Comparison of ENCODE assay signal across 9 cellular contexts in the genomic region with DNA sequence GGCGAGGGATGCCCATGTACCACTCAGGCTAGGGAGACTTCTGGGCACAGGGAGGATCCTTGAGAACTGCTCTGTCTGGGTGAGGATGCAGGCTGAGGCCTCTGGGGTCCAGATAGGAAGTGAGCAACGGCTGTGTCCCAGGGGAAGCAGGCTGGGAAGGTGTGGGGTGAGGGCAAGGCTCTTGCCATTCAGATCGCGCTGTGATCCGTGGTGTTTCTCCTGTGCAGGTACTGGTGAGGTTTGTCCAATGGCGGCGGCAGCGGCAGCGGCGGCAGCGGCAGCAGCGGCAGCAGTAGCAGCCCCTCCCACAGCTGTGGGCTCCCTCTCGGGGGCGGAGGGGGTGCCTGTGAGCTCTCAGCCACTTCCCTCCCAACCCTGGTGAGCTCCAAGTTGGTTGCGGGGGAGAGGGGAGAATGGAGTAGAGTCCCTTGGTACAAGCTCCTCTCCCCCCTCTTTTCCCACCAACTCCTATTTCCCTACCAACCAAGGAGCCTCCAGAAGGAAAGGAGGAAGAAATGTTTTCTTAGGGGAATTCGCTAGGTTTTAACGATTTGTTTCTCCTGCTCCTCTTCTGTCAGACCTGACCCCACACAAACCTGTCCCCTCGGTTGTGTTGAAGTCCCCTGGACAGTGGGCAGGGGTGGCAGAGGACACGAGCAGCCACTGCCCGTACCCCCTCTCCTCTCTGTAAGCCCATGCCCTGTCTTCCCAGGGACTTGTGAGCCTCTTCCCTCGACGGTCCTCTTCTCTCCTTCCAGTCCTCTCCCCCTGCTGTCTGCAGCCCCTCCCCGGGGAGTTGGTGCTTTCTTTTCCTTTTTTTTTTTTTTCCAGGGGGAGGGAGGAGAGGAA. TPM values are rescaled to one million over a fixed set of nuclear protein-coding genes. Genes with fewer than 3 reads are reported as not detected.
DNase-seq lines count a peak whose midpoint lies in the region; ATAC-seq, FAIRE-seq and TF ChIP-seq lines count a peak whose summit lies in the region.
"Had no signal": no experiment of that assay in that cellular context is flagged by ENCODE, and none has a peak within 500 bp of the region (broad histone marks: within the 10 kb centered on the region; RNA-seq: fewer than 3 reads in every experiment).

No MANE protein-coding gene starts in this region.

- ATAC-seq in GM12878: no peak
- ATAC-seq in HG03139 (IDR thresholded peaks at IDR 0.05; ENCODE audit: unreplicated experiment): no peak
- ATAC-seq in HG02973 (IDR thresholded peaks at IDR 0.05; ENCODE audit: unreplicated experiment): no peak

- H3K9me2 ChIP-seq in DOHH2 (replicated peaks; ENCODE audit: control insufficient read depth, low read length): no peaks in the 10 kb centered on the region

- intact Hi-C loops in GM12878 (cut with micrococcal nuclease; ENCODE audit: unreplicated experiment): loop anchor here (5.0 kb wide), 1 partner anchor 108 kb away; no protein-coding TSS in a partner anchor

- no peak overlapping the region for H2AFZ ChIP-seq in GM12878 (ENCODE audit: control insufficient read depth, low read depth, low read length)

- POLR2A ChIA-PET in GM12878 (lab: Charles Lee): interaction anchor here (0.8 to 1.5 kb wide), 5 partner anchors 8 to 67 kb away, joined by 3 to 6 read pairs (median 4); a partner anchor contains a TSS

- H3K79me2 ChIP-seq in DOHH2 (ENCODE audit: control insufficient read depth, low read length): peaks cover 28% of the 10 kb centered on the region
- H3K79me2 ChIP-seq in GM12878 (ENCODE audit: control insufficient read depth, insufficient read depth, low read length): peaks cover 28% of the 10 kb centered on the region

- H3K4me3 ChIP-seq in DOHH2 (ENCODE audit: low read length) (peak overlapping the region; percentile 97), NT2/D1 (ENCODE audit: insufficient read length, low read depth) (peak overlapping the region; percentile 100), GM12878 (peak overlapping the region; percentile 85; the same call in 1 of the 2 replicates)

- no peak for TF ChIP-seq RAD21 in GM12878 (IDR thresholded peaks at IDR 0.05; ENCODE audit: insufficient read depth, low read depth, low read length)

- peaks cover 70% of the 10 kb centered on the region for H3K4me1 ChIP-seq in DOHH2 (ENCODE audit: control insufficient read depth, low read length)
- H3K4me1 ChIP-seq in NT2/D1 (ENCODE audit: insufficient read depth, insufficient read length): peaks cover 29% of the 10 kb centered on the region
- peaks cover 27% of the 10 kb centered on the region for H3K4me1 ChIP-seq in GM12878 (ENCODE audit: control insufficient read depth, insufficient read depth, low read length)

- H3K4me2 ChIP-seq in DOHH2 (ENCODE audit: low read length) (peak overlapping the region; percentile 97), GM12878 (ENCODE audit: control insufficient read depth, insufficient read depth) (peak overlapping the region; percentile 99)

- no peak overlapping the region for H3K27ac ChIP-seq in DOHH2 (ENCODE audit: low read depth, low read length)
- peak overlapping the region; percentile 1; the same call in 1 of the 2 replicates for H3K27ac ChIP-seq in GM12878 (ENCODE audit: control insufficient read depth, insufficient read depth)

- peaks cover 24% of the 10 kb centered on the region for H4K20me1 ChIP-seq in DOHH2 (ENCODE audit: control insufficient read depth, insufficient read depth, low read depth, low read length)
- H4K20me1 ChIP-seq in GM12878 (ENCODE audit: control insufficient read depth, insufficient read depth): no peaks in the 10 kb centered on the region

- DNase-seq in NT2/D1 (ENCODE audit: low read depth, low spot score): no peak
- DNase-seq in GM12878 (ENCODE audit: low read depth, low spot score): no peak
- DNase-seq in myocyte (ENCODE audit: low read depth): peak; percentile 7
- DNase-seq in T1000 (lab: John Stamatoyannopoulos, UW): no peak
- DNase-seq in NCI-H1436 (lab: John Stamatoyannopoulos, UW): no peak

- RAD21 ChIA-PET in GM12878 (lab: Charles Lee; ENCODE audit: unreplicated experiment): interaction anchor here (0.6 to 1.0 kb wide), 2 partner anchors 16 to 38 kb away, joined by 3 to 4 read pairs; no protein-coding TSS in a partner anchor

- no peak for TF ChIP-seq EP300 in GM12878 (IDR thresholded peaks at IDR 0.05; ENCODE audit: borderline replicate concordance in 1 of 2, control insufficient read depth in 1 of 2, low read depth in 2 of 2, low read length in 2 of 2)

- TF ChIP-seq CTCF in DOHH2 (IDR thresholded peaks at IDR 0.05; ENCODE audit: low read depth, low read length, poor library complexity, severe bottlenecking): no peak
- TF ChIP-seq CTCF in GM12878 (IDR thresholded peaks at IDR 0.05 in 2 of 3, conservative IDR thresholded peaks at IDR 0.05 in 1 of 3; ENCODE audit: control insufficient read depth in 2 of 3, extremely low read depth in 1 of 3, insufficient read depth in 1 of 3, low read depth in 3 of 3, low read length in 3 of 3): no peak

- SMC1A ChIA-PET in GM12878 (lab: Charles Lee; ENCODE audit: uncharacterized antibody, unreplicated experiment): interaction anchor here (1.4 to 2.1 kb wide), 3 partner anchors 12 to 78 kb away, joined by 4 to 5 read pairs (median 4); no protein-coding TSS in a partner anchor

- no peak for FAIRE-seq in GM12878 (lab: Jason Lieb, UNC)

- H3K9me3 ChIP-seq in DOHH2 (ENCODE audit: control insufficient read depth, insufficient read depth, low read length) (no peaks in the 10 kb centered on the region), NT2/D1 (ENCODE audit: insufficient read depth, low read length) (no peaks in the 10 kb centered on the region), GM12878 (replicated peaks; ENCODE audit: control insufficient read depth, insufficient read depth, low read length) (no peaks in the 10 kb centered on the region)
- H3K9me3 ChIP-seq: neutrophil had no signal

- in situ Hi-C loops in GM12878 (cut with MboI): no loop called here

- H3K9ac ChIP-seq in NT2/D1 (ENCODE audit: insufficient read length, low read depth) (peak overlapping the region; percentile 100), GM12878 (ENCODE audit: control insufficient read depth, insufficient read depth, low read length) (0 out of 2 replicates have a peak overlapping the region, but pooled peaks have one; percentile 22)

- BruUV-seq in GM12878 (replicated peaks; lab: Mats Ljungman, UMichigan): no TSS peak

- H3K36me3 ChIP-seq in DOHH2 (ENCODE audit: control insufficient read depth, low read length) (peaks cover 40% of the 10 kb centered on the region), NT2/D1 (ENCODE audit: insufficient read depth, insufficient read length, low read length) (peaks cover 35% of the 10 kb centered on the region), GM12878 (ENCODE audit: control insufficient read depth in 2 of 2, insufficient read depth in 2 of 2, low read length in 1 of 2) (peaks cover 7 to 13% of the 10 kb centered on the region in 2 experiments; a peak in 2 of 4 replicates)

- WGBS in GM12878 (ENCODE audit: insufficient coverage, insufficient replicate concordance, low lambda C conversion rate, missing lambda C conversion rate): 54% methylated on average over 23 of the region's 23 CpGs

- TF ChIP-seq POLR2A in GM12878 (IDR thresholded peaks at IDR 0.05; ENCODE audit: low read depth, low read length): 0 out of 2 replicates have a peak, but pooled peaks have one; percentile 22

- H3K27me3 ChIP-seq in DOHH2 (ENCODE audit: control insufficient read depth, low read length) (no peaks in the 10 kb centered on the region), NT2/D1 (ENCODE audit: insufficient read depth, insufficient read length) (no peaks in the 10 kb centered on the region), GM12878 (replicated peaks in 1 of 2; ENCODE audit: control insufficient read depth in 2 of 2, insufficient read depth in 2 of 2, low read length in 1 of 2) (no peaks in the 10 kb centered on the region)

- CTCF ChIA-PET in GM12878 (lab: Yijun Ruan, JAX): interaction anchor here (0.6 to 1.1 kb wide), 3 partner anchors 10 to 222 kb away, joined by 3 to 4 read pairs (median 3); a partner anchor contains a TSS

- peaks cover 13% of the 10 kb centered on the region for H3F3A ChIP-seq in DOHH2 (ENCODE audit: control insufficient read depth, insufficient read depth)

RNA-seq across cellular contexts. Expression of a gene that starts 1.9 kb away (rescaled TPM):
- total RNA-seq in GM12878 (2013; cell fraction: nucleolus; rRNA removed): 3.0 and 3.8 TPM in 2 replicates
- total RNA-seq in GM12878 (2014; rRNA removed) (not detected in 2 replicates), GM12878 (2014; rRNA removed; fragmentation: Illumina TruSeq; extraction: Trizol) (0.09 TPM in 1 of 2 replicates, not detected in the other), GM12878 (2021) (0.35 and 0.49 TPM in 2 replicates), myocyte (0.83 and 3.1 TPM in 2 replicates)
- polyA plus RNA-seq in GM12878 (2011; ENCODE audit: low read depth): 0.13 TPM
- polyA plus RNA-seq in GM12878 (2011; rRNA removed) (0.10 and 0.12 TPM in 2 replicates), GM12878 (2014; fragmentation: Illumina TruSeq; extraction: Trizol) (0.16 TPM in 1 of 2 replicates, not detected in the other), GM12878 (2014; fragmentation: Nextera tagmentation; extraction: Ambion mirVana) (not detected), GM12878 (2014; rRNA removed) (0.12 and 0.22 TPM in 2 replicates), GM12878 (2016; fragmentation: Nextera tagmentation; extraction: Ambion mirVana) (under 1 TPM; 0.08 to 0.11 TPM)
- polyA plus RNA-seq in GM12878 (2011; cell fraction: cytosol; rRNA removed): 0.12 and 0.13 TPM in 2 replicates
- polyA plus RNA-seq in GM12878 (2011; cell fraction: nucleus; rRNA removed): 3.2 and 3.5 TPM in 2 replicates
- 0.63 and 0.68 TPM in 2 replicates for polyA plus RNA-seq in GM12878 (2012)
- 0.07 and 0.46 TPM in 2 replicates for polyA minus RNA-seq in GM12878 (2011; rRNA and poly(A)+ RNA removed)
- not detected in 2 replicates for polyA minus RNA-seq in GM12878 (2011; cell fraction: cytosol; rRNA and poly(A)+ RNA removed)
- polyA minus RNA-seq in GM12878 (2011; cell fraction: nucleus; rRNA and poly(A)+ RNA removed): 0.48 and 1.1 TPM in 2 replicates
- polyA plus RNA-seq in myocyte (2012): 2.2 TPM

RNA-seq across cellular contexts. Expression of a gene that starts 3.7 kb away (rescaled TPM):
- 33.0 and 41.7 TPM in 2 replicates for total RNA-seq in GM12878 (2013; cell fraction: nucleolus; rRNA removed)
- total RNA-seq in GM12878 (2014; rRNA removed) (184 and 202 TPM in 2 replicates), GM12878 (2014; rRNA removed; fragmentation: Illumina TruSeq; extraction: Trizol) (142 and 158 TPM in 2 replicates), GM12878 (2021) (305 and 309 TPM in 2 replicates), myocyte (136 and 218 TPM in 2 replicates)
- polyA plus RNA-seq in GM12878 (2011; ENCODE audit: low read depth): 63.0 TPM
- polyA plus RNA-seq in GM12878 (2011; rRNA removed) (57.5 and 100 TPM in 2 replicates), GM12878 (2014; fragmentation: Illumina TruSeq; extraction: Trizol) (105 and 184 TPM in 2 replicates), GM12878 (2014; fragmentation: Nextera tagmentation; extraction: Ambion mirVana) (10 to 100 TPM; 23.9 to 31.4 TPM), GM12878 (2014; rRNA removed) (132 and 171 TPM in 2 replicates), GM12878 (2016; fragmentation: Nextera tagmentation; extraction: Ambion mirVana) (10 to 100 TPM; 45.1 to 48.9 TPM)
- 148 and 190 TPM in 2 replicates for polyA plus RNA-seq in GM12878 (2011; cell fraction: cytosol; rRNA removed)
- 285 and 333 TPM in 2 replicates for polyA plus RNA-seq in GM12878 (2011; cell fraction: nucleus; rRNA removed)
- polyA plus RNA-seq in GM12878 (2012): 205 and 242 TPM in 2 replicates
- polyA minus RNA-seq in GM12878 (2011; rRNA and poly(A)+ RNA removed): 250 and 328 TPM in 2 replicates
- 158 and 164 TPM in 2 replicates for polyA minus RNA-seq in GM12878 (2011; cell fraction: cytosol; rRNA and poly(A)+ RNA removed)
- 42.4 and 67.7 TPM in 2 replicates for polyA minus RNA-seq in GM12878 (2011; cell fraction: nucleus; rRNA and poly(A)+ RNA removed)
- polyA plus RNA-seq in myocyte (2012): 306 TPM

RNA-seq across cellular contexts. Expression of a gene that starts 5.9 kb away (rescaled TPM):
- total RNA-seq in GM12878 (2013; cell fraction: nucleolus; rRNA removed): 18.3 and 23.4 TPM in 2 replicates
- total RNA-seq in GM12878 (2014; rRNA removed) (31.5 and 33.4 TPM in 2 replicates), GM12878 (2014; rRNA removed; fragmentation: Illumina TruSeq; extraction: Trizol) (15.0 and 19.6 TPM in 2 replicates), GM12878 (2021) (26.5 and 27.2 TPM in 2 replicates), myocyte (38.4 and 49.0 TPM in 2 replicates)
- 8.9 TPM for polyA plus RNA-seq in GM12878 (2011; ENCODE audit: low read depth)
- polyA plus RNA-seq in GM12878 (2011; rRNA removed) (14.9 and 16.0 TPM in 2 replicates), GM12878 (2014; fragmentation: Illumina TruSeq; extraction: Trizol) (4.4 and 11.5 TPM in 2 replicates), GM12878 (2014; fragmentation: Nextera tagmentation; extraction: Ambion mirVana) (1 to 10 TPM; 1.1 to 5.5 TPM), GM12878 (2014; rRNA removed) (29.6 and 34.5 TPM in 2 replicates), GM12878 (2016; fragmentation: Nextera tagmentation; extraction: Ambion mirVana) (10 to 100 TPM; 44.6 to 57.7 TPM)
- polyA plus RNA-seq in GM12878 (2011; cell fraction: cytosol; rRNA removed): 20.7 and 21.3 TPM in 2 replicates
- 10.5 and 13.7 TPM in 2 replicates for polyA plus RNA-seq in GM12878 (2011; cell fraction: nucleus; rRNA removed)
- polyA plus RNA-seq in GM12878 (2012): 19.7 and 20.0 TPM in 2 replicates
- 2.5 and 5.9 TPM in 2 replicates for polyA minus RNA-seq in GM12878 (2011; rRNA and poly(A)+ RNA removed)
- polyA minus RNA-seq in GM12878 (2011; cell fraction: cytosol; rRNA and poly(A)+ RNA removed): 5.0 and 8.2 TPM in 2 replicates
- polyA minus RNA-seq in GM12878 (2011; cell fraction: nucleus; rRNA and poly(A)+ RNA removed): 6.3 and 9.0 TPM in 2 replicates
- polyA plus RNA-seq in myocyte (2012): 20.3 TPM

RNA-seq across cellular contexts. Expression of a gene that starts 10.2 kb away (rescaled TPM):
- 84.4 and 84.6 TPM in 2 replicates for total RNA-seq in GM12878 (2013; cell fraction: nucleolus; rRNA removed)
- total RNA-seq in GM12878 (2014; rRNA removed) (60.2 and 67.9 TPM in 2 replicates), GM12878 (2014; rRNA removed; fragmentation: Illumina TruSeq; extraction: Trizol) (28.1 and 28.9 TPM in 2 replicates), GM12878 (2021) (62.5 and 62.7 TPM in 2 replicates), myocyte (361 and 417 TPM in 2 replicates)
- polyA plus RNA-seq in GM12878 (2011; ENCODE audit: low read depth): 32.9 TPM
- polyA plus RNA-seq in GM12878 (2011; rRNA removed) (26.8 and 74.2 TPM in 2 replicates), GM12878 (2014; fragmentation: Illumina TruSeq; extraction: Trizol) (18.5 and 37.3 TPM in 2 replicates), GM12878 (2014; fragmentation: Nextera tagmentation; extraction: Ambion mirVana) (1 to 10 TPM in 1 of 2 experiments, under 1 TPM in 1; 0.98 to 1.2 TPM), GM12878 (2014; rRNA removed) (46.7 and 56.9 TPM in 2 replicates), GM12878 (2016; fragmentation: Nextera tagmentation; extraction: Ambion mirVana) (10 to 100 TPM; 63.5 to 64.6 TPM)
- polyA plus RNA-seq in GM12878 (2011; cell fraction: cytosol; rRNA removed): 59.9 and 79.0 TPM in 2 replicates
- 152 and 155 TPM in 2 replicates for polyA plus RNA-seq in GM12878 (2011; cell fraction: nucleus; rRNA removed)
- polyA plus RNA-seq in GM12878 (2012): 54.3 and 57.3 TPM in 2 replicates
- polyA minus RNA-seq in GM12878 (2011; rRNA and poly(A)+ RNA removed): 183 and 191 TPM in 2 replicates
- 59.3 and 71.4 TPM in 2 replicates for polyA minus RNA-seq in GM12878 (2011; cell fraction: cytosol; rRNA and poly(A)+ RNA removed)
- 47.4 and 71.8 TPM in 2 replicates for polyA minus RNA-seq in GM12878 (2011; cell fraction: nucleus; rRNA and poly(A)+ RNA removed)
- polyA plus RNA-seq in myocyte (2012): 169 TPM

RNA-seq across cellular contexts. Expression of a gene that starts 19.5 kb away (rescaled TPM):
- total RNA-seq in GM12878 (2013; cell fraction: nucleolus; rRNA removed): 88.5 and 96.1 TPM in 2 replicates
- total RNA-seq in GM12878 (2014; rRNA removed) (137 and 143 TPM in 2 replicates), GM12878 (2014; rRNA removed; fragmentation: Illumina TruSeq; extraction: Trizol) (92.6 and 94.3 TPM in 2 replicates), GM12878 (2021) (127 TPM in 2 replicates), myocyte (10.2 and 10.9 TPM in 2 replicates)
- 35.8 TPM for polyA plus RNA-seq in GM12878 (2011; ENCODE audit: low read depth)
- polyA plus RNA-seq in GM12878 (2011; rRNA removed) (122 and 158 TPM in 2 replicates), GM12878 (2014; fragmentation: Illumina TruSeq; extraction: Trizol) (115 and 116 TPM in 2 replicates), GM12878 (2014; fragmentation: Nextera tagmentation; extraction: Ambion mirVana) (10 to 100 TPM in 1 of 2 experiments, 1 to 10 TPM in 1; 7.6 to 16.9 TPM), GM12878 (2014; rRNA removed) (142 and 143 TPM in 2 replicates), GM12878 (2016; fragmentation: Nextera tagmentation; extraction: Ambion mirVana) (100 to 1,000 TPM; 156 TPM)
- 173 and 186 TPM in 2 replicates for polyA plus RNA-seq in GM12878 (2011; cell fraction: cytosol; rRNA removed)
- 349 and 382 TPM in 2 replicates for polyA plus RNA-seq in GM12878 (2011; cell fraction: nucleus; rRNA removed)
- 59.1 and 59.2 TPM in 2 replicates for polyA plus RNA-seq in GM12878 (2012)
- 174 and 238 TPM in 2 replicates for polyA minus RNA-seq in GM12878 (2011; rRNA and poly(A)+ RNA removed)
- polyA minus RNA-seq in GM12878 (2011; cell fraction: cytosol; rRNA and poly(A)+ RNA removed): 71.2 and 87.7 TPM in 2 replicates
- 141 and 193 TPM in 2 replicates for polyA minus RNA-seq in GM12878 (2011; cell fraction: nucleus; rRNA and poly(A)+ RNA removed)
- polyA plus RNA-seq in myocyte (2012): 8.0 TPM
